ENCODE assay signal across 27 cellular contexts in genomic region chr12:94192506-94192905, GRCh38. TPM values are rescaled to one million over a fixed set of nuclear protein-coding genes. Genes with fewer than 3 reads are reported as not detected.
A peak's percentile ranks its signal among the peaks of the same experiment; 100 is the strongest.
DNase-seq lines count a peak whose midpoint lies in the region; ATAC-seq and TF ChIP-seq lines count a peak whose summit lies in the region.
"Had no signal": no experiment of that assay in that cellular context is flagged by ENCODE, and none has a peak within 500 bp of the region (broad histone marks: within the 10 kb centered on the region; RNA-seq: fewer than 3 reads in every experiment).

No MANE protein-coding gene starts in this region.

- H2AFZ ChIP-seq in SU-DHL-6 (ENCODE audit: low read depth, low read length, severe bottlenecking), result no peak overlapping the region

- H3K4me1 Mint-ChIP-seq in CD14-positive monocyte, result peaks cover 3% of the 10 kb centered on the region

- no peaks in the 10 kb centered on the region for H3K79me2 ChIP-seq in DOHH2 (ENCODE audit: control insufficient read depth, low read length)
- H3K79me2 ChIP-seq in SU-DHL-6 (ENCODE audit: insufficient read depth, low read length), result no peaks in the 10 kb centered on the region

- H3K9me3 ChIP-seq in DOHH2 (ENCODE audit: control insufficient read depth, insufficient read depth, low read length) (peaks cover 9% of the 10 kb centered on the region), SU-DHL-6 (ENCODE audit: insufficient read depth, low read length) (peaks cover 10% of the 10 kb centered on the region; the same call in 1 of the 2 replicates)
- H3K9me3 ChIP-seq: A549, MG63 had no signal

- H3K9ac ChIP-seq in SU-DHL-6 (ENCODE audit: low read length), result peak overlapping the region; percentile 7; the same call in 1 of the 2 replicates
- H3K9ac ChIP-seq: BLaER1 treated with 17β-estradiol and CSF1 and Interleukin-3, amounts not matched to agents 10 nM and 100 nM had no signal

- H3K4me2 ChIP-seq in DOHH2 (ENCODE audit: low read length) (peak overlapping the region; percentile 61), SU-DHL-6 (ENCODE audit: low read depth, low read length, poor library complexity, severe bottlenecking) (peak overlapping the region; percentile 31)
- H3K4me2 ChIP-seq: A549 had no signal

- no peaks in the 10 kb centered on the region for H3K27me3 ChIP-seq in DOHH2 (ENCODE audit: control insufficient read depth, low read length)
- no peaks in the 10 kb centered on the region for H3K27me3 ChIP-seq in SU-DHL-6 (ENCODE audit: low read length)
- peaks cover 12% of the 10 kb centered on the region for H3K27me3 ChIP-seq in foreskin keratinocyte
- H3K27me3 ChIP-seq: MG63 had no signal

- peak overlapping the region; percentile 48 for H3K4me3 ChIP-seq in DOHH2 (ENCODE audit: low read length)
- H3K4me3 ChIP-seq in SU-DHL-6 (ENCODE audit: insufficient read depth, low read length, poor library complexity, severe bottlenecking), result no peak overlapping the region
- H3K4me3 ChIP-seq: A549; BLaER1 treated with 17β-estradiol and CSF1 and Interleukin-3, amounts not matched to agents 10 nM and 100 nM; MG63 had no signal

- ATAC-seq in foreskin keratinocyte (peak; percentile 24), GM21367 (IDR thresholded peaks at IDR 0.05; ENCODE audit: unreplicated experiment) (no peak), GM18858 (IDR thresholded peaks at IDR 0.05; ENCODE audit: unreplicated experiment) (no peak)
- ATAC-seq: A549, Panc1 had no signal

- no peak overlapping the region for H3K4me3 Mint-ChIP-seq in CD14-positive monocyte
- H3K4me3 Mint-ChIP-seq: CD4-positive, alpha-beta memory T cell had no signal

- H3K27ac ChIP-seq in DOHH2 (ENCODE audit: low read depth, low read length) (peak overlapping the region; percentile 72), SU-DHL-6 (ENCODE audit: low read depth, low read length) (peak overlapping the region; percentile 67), foreskin keratinocyte (no peak overlapping the region)
- H3K27ac ChIP-seq: A549; BLaER1 treated with 17β-estradiol and CSF1 and Interleukin-3, amounts not matched to agents 10 nM and 100 nM; HL-60; RWPE1 had no signal

- peak; percentile 22 for DNase-seq in HCEC 1CT
- DNase-seq in foreskin keratinocyte, result no peak
- no peak for DNase-seq in CD14-positive monocyte (ENCODE audit: low spot score)
- no peak for DNase-seq in DMS153 treated with DMSO at 0.1 percent for 48 hours (lab: John Stamatoyannopoulos, UW; ENCODE audit: unreplicated experiment)
- DNase-seq: AML-193; CD4-positive, alpha-beta memory T cell; COR-L47; DMS79; GF-D8; MG63; NCI-H1048; NCI-H1417; NCI-H1694; NCI-H2029 treated with DMSO at 0.1 percent for 48 hours; NCI-H446 treated with DMSO at 0.1 percent for 48 hours; NCI-H526; SHP77; T-helper 1 cell had no signal

- H3K9me3 Mint-ChIP-seq in CD14-positive monocyte, result peaks cover 1 to 17% (median 3%) of the 10 kb centered on the region in 7 donors

- no peaks in the 10 kb centered on the region for H4K20me1 ChIP-seq in DOHH2 (ENCODE audit: control insufficient read depth, insufficient read depth, low read depth, low read length)
- no peaks in the 10 kb centered on the region for H4K20me1 ChIP-seq in SU-DHL-6 (ENCODE audit: low read depth, low read length)
- H4K20me1 ChIP-seq: BLaER1 treated with 17β-estradiol and CSF1 and Interleukin-3, amounts not matched to agents 10 nM and 100 nM had no signal

- H3K36me3 Mint-ChIP-seq in CD14-positive monocyte, result peaks cover 63 to 71% of the 10 kb centered on the region in 2 donors

- H3K4me1 ChIP-seq in DOHH2 (ENCODE audit: control insufficient read depth, low read length), result peaks cover 72% of the 10 kb centered on the region
- no peaks in the 10 kb centered on the region for H3K4me1 ChIP-seq in foreskin keratinocyte
- H3K4me1 ChIP-seq: A549 had no signal

- no peaks in the 10 kb centered on the region for H3F3A ChIP-seq in DOHH2 (ENCODE audit: control insufficient read depth, insufficient read depth)
- H3F3A ChIP-seq in SU-DHL-6 (ENCODE audit: insufficient read depth), result no peaks in the 10 kb centered on the region

- H3K9me2 ChIP-seq in DOHH2 (replicated peaks; ENCODE audit: control insufficient read depth, low read length), result no peaks in the 10 kb centered on the region
- H3K9me2 ChIP-seq in SU-DHL-6 (replicated peaks; ENCODE audit: insufficient read depth, low read length), result no peaks in the 10 kb centered on the region

- peaks cover 0 to 1% (median 0%) of the 10 kb centered on the region in 3 donors for H3K27me3 Mint-ChIP-seq in CD14-positive monocyte (ENCODE audit: low read depth in 3 of 3)
- H3K27me3 Mint-ChIP-seq: CD4-positive, alpha-beta memory T cell had no signal

- intact Hi-C loops in CD14-positive monocyte (cut with micrococcal nuclease), result no loop called here

- H3K27ac Mint-ChIP-seq in CD14-positive monocyte, result no peak overlapping the region

- TF ChIP-seq CTCF in DOHH2 (IDR thresholded peaks at IDR 0.05; ENCODE audit: low read depth, low read length, poor library complexity, severe bottlenecking), result no peak
- no peak for TF ChIP-seq CTCF in SU-DHL-6 (IDR thresholded peaks at IDR 0.05; ENCODE audit: insufficient read depth, low read length, poor library complexity, severe bottlenecking)
- no peak for TF ChIP-seq CTCF in foreskin keratinocyte (conservative IDR thresholded peaks at IDR 0.05)
- no peak for TF ChIP-seq CTCF in CD14-positive monocyte (IDR thresholded peaks at IDR 0.05)

- H3K36me3 ChIP-seq in DOHH2 (ENCODE audit: control insufficient read depth, low read length), result peaks cover 6% of the 10 kb centered on the region; the same call in 1 of the 2 replicates
- H3K36me3 ChIP-seq in SU-DHL-6 (ENCODE audit: low read length), result peaks cover 11% of the 10 kb centered on the region
- H3K36me3 ChIP-seq: MG63 had no signal

RNA-seq across cellular contexts. Expression of gene PLXNC1, which starts 44.1 kb away (rescaled TPM):
- 0.18 and 0.88 TPM in 2 replicates for total RNA-seq in foreskin keratinocyte
- polyA plus RNA-seq in foreskin keratinocyte (0.03 and 0.21 TPM in 2 replicates), CD14-positive monocyte (10 to 100 TPM; 14.3 to 15.4 TPM)

Comparison
In these comparisons a context has a peak if more than half of its experiments do, and no peak if none do; other contexts are left out.
1. RNA of gene PLXNC1, which starts 44.1 kb away (polyA plus RNA-seq): 14.3 to 15.4 TPM in CD14-positive monocyte; 0.03 to 0.21 TPM in foreskin keratinocyte; every median in the first group is over 10 times any median in the second.